In the genomic region with DNA sequence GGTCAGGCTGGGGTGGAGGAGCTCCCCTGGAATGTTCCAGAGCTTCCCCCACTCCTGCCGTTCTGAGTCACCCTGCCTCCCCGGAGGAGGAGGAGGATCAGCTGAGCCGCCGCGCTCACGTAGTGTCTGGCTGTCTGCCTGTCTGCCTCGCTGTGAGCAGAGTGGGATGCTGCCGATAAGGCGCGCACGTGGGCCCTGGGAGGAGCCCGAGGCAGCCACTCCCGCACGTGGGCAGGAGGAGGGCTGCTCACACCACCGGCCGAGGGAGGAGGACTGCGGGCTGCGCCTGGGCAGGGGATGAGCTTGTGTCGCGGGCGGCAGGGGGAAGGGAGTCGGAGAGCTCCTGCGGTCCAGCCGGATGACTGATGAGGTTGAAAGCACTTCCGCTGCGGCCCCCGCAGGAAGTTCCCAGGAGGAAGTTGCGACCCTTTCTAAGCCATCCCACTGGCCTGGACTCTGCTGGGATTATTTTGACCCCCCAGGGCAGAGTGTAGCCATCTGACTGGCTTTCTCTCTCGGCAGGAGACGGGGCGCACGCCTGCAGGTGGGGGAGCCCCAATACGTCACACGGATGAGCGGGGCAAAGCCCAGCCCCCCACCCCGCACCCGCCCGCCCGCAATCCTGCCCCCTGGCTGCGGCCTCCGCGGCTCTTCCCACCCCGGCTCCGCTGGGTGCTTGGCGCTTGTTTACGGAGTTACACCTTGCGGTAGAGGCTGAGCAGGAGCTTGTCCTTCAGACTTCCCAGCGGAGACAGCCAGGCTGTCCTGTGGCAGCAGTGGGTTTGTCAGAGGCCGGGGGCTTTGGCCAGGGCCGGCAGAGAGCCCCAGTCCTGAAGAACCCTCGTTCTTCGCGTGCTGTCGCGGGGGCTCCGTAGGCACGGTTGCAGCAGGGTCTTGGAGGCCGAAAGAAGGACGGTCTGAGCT, we compare ENCODE assay signal across 8 cellular contexts. TPM values are rescaled to one million over a fixed set of nuclear protein-coding genes. Genes with fewer than 3 reads are reported as not detected.
DNase-seq lines count a peak whose midpoint lies in the region; ATAC-seq and TF ChIP-seq lines count a peak whose summit lies in the region.

No MANE protein-coding gene starts in this region.

- 0 to 2% methylated on average over 10 to 57 of the region's 59 CpGs for WGBS in testis, 2 donors

- intact Hi-C loops in Right ventricle myocardium inferior (cut with DNase I) (loop anchor here (5.0 kb wide), 1 partner anchor 49 kb away; the partner anchor contains the start of gene CSTB), testis (cut with DNase I; ENCODE audit: low total_unique reads) (no loop called here)

- H3K9me3 ChIP-seq in Loucy (ENCODE audit: insufficient read depth, low read depth, low read length), result no peaks in the 10 kb centered on the region
- H3K9me3 ChIP-seq in testis, result no peaks in the 10 kb centered on the region

- TF ChIP-seq POLR2A in testis (IDR thresholded peaks at IDR 0.05), result no peak

- H3K79me2 ChIP-seq in GM23338 (replicated peaks; ENCODE audit: insufficient read depth) (peaks cover 60% of the 10 kb centered on the region), Loucy (ENCODE audit: insufficient read depth, low read length) (peaks cover 60% of the 10 kb centered on the region)

- peaks cover 32% of the 10 kb centered on the region for H3K4me1 Mint-ChIP-seq in GM23338
- H3K4me1 Mint-ChIP-seq in activated naive CD8-positive, alpha-beta T cell treated with anti-CD3 and anti-CD28 coated beads, Interleukin-2, amount 50 U/mL, for 24 hours, result peaks cover 63% of the 10 kb centered on the region
- peaks cover 48% of the 10 kb centered on the region for H3K4me1 Mint-ChIP-seq in osteocyte (ENCODE audit: unreplicated experiment)

- H2AFZ ChIP-seq in GM23338, result peak overlapping the region; percentile 90
- H2AFZ ChIP-seq in Loucy (ENCODE audit: low read length), result 0 out of 2 replicates have a peak overlapping the region, but pooled peaks have one; percentile 11

- H3K9me2 ChIP-seq in GM23338 (ENCODE audit: insufficient read depth), result no peaks in the 10 kb centered on the region
- H3K9me2 ChIP-seq in Loucy (replicated peaks; ENCODE audit: low read depth, low read length), result no peaks in the 10 kb centered on the region

- peaks cover 7% of the 10 kb centered on the region; the same call in 2 of the 3 replicates for H3K36me3 Mint-ChIP-seq in GM23338 (ENCODE audit: low read depth)
- H3K36me3 Mint-ChIP-seq in activated naive CD8-positive, alpha-beta T cell treated with anti-CD3 and anti-CD28 coated beads, Interleukin-2, amount 50 U/mL, for 24 hours (ENCODE audit: low read depth), result peaks cover 15% of the 10 kb centered on the region
- H3K36me3 Mint-ChIP-seq in osteocyte (ENCODE audit: unreplicated experiment), result peaks cover 3% of the 10 kb centered on the region

- peaks cover 7% of the 10 kb centered on the region; the same call in 1 of the 2 replicates for H3K4me1 ChIP-seq in GM23338 (ENCODE audit: insufficient read depth)
- H3K4me1 ChIP-seq in Loucy (ENCODE audit: insufficient read depth, low read length, poor library complexity, severe bottlenecking), result peaks cover 24% of the 10 kb centered on the region
- peaks cover 61% of the 10 kb centered on the region for H3K4me1 ChIP-seq in testis

- peak overlapping the region; percentile 94 for H3K27ac Mint-ChIP-seq in GM23338
- peak overlapping the region; percentile 85 for H3K27ac Mint-ChIP-seq in activated naive CD8-positive, alpha-beta T cell treated with anti-CD3 and anti-CD28 coated beads, Interleukin-2, amount 50 U/mL, for 24 hours
- peak overlapping the region; percentile 95 for H3K27ac Mint-ChIP-seq in osteocyte (ENCODE audit: unreplicated experiment)

- peak; percentile 82 for ATAC-seq in GM23338
- ATAC-seq in activated naive CD8-positive, alpha-beta T cell treated with anti-CD3 and anti-CD28 coated beads, Interleukin-2, amount 50 U/mL, for 24 hours, result peak; percentile 90
- peak; percentile 90 for ATAC-seq in Right ventricle myocardium inferior

- DNase-seq in ELF-1 (ENCODE audit: low read depth, low spot score) (peak; percentile 92), GM23338 (ENCODE audit: low spot score) (peak; percentile 94), SW 1271 (lab: John Stamatoyannopoulos, UW) (peak; percentile 75 to 77), Right ventricle myocardium inferior (ENCODE audit: missing footprints) (peak; percentile 96), osteocyte (ENCODE audit: extremely low spot score, unreplicated experiment) (peak; percentile 96), testis (peak; percentile 98)
- DNase-seq in activated naive CD8-positive, alpha-beta T cell treated with anti-CD3 and anti-CD28 coated beads, Interleukin-2, amount 50 U/mL, for 24 hours, result peak; percentile 90

- H3K36me3 ChIP-seq in GM23338 (ENCODE audit: insufficient read depth), result no peaks in the 10 kb centered on the region
- H3K36me3 ChIP-seq in Loucy (ENCODE audit: insufficient read depth, low read length), result no peaks in the 10 kb centered on the region; the same call in 1 of the 2 replicates
- no peaks in the 10 kb centered on the region for H3K36me3 ChIP-seq in testis (ENCODE audit: low read depth, missing control alignments)

- H3K9me3 Mint-ChIP-seq in GM23338 (no peaks in the 10 kb centered on the region), osteocyte (ENCODE audit: unreplicated experiment) (no peaks in the 10 kb centered on the region)
- H3K9me3 Mint-ChIP-seq in activated naive CD8-positive, alpha-beta T cell treated with anti-CD3 and anti-CD28 coated beads, Interleukin-2, amount 50 U/mL, for 24 hours, result no peaks in the 10 kb centered on the region

- H3K4me3 ChIP-seq in GM23338 (peak overlapping the region; percentile 88), Loucy (ENCODE audit: low read length, poor library complexity, severe bottlenecking) (peak overlapping the region; percentile 57), testis (peak overlapping the region; percentile 45 to 68)

- H3K27me3 ChIP-seq in GM23338 (ENCODE audit: insufficient read depth) (no peaks in the 10 kb centered on the region), Loucy (ENCODE audit: insufficient read depth, low read length, poor library complexity, severe bottlenecking) (no peaks in the 10 kb centered on the region), testis (no peaks in the 10 kb centered on the region)

- H4K20me1 ChIP-seq in GM23338 (replicated peaks; ENCODE audit: insufficient read depth) (peaks cover 8% of the 10 kb centered on the region), Loucy (ENCODE audit: insufficient read depth, low read length, poor library complexity, severe bottlenecking) (peaks cover 15% of the 10 kb centered on the region)

- peak; percentile 26 to 36; a peak in 3 of 4 replicates for TF ChIP-seq CTCF in GM23338 (conservative IDR thresholded peaks at IDR 0.05; ENCODE audit: low read depth in 2 of 2)
- TF ChIP-seq CTCF in Loucy (conservative IDR thresholded peaks at IDR 0.05; ENCODE audit: low read length), result no peak
- peak; percentile 63 for TF ChIP-seq CTCF in osteocyte (IDR thresholded peaks at IDR 0.05)
- peak in 2 of 3 experiments; percentile 22 to 53 for TF ChIP-seq CTCF in testis (IDR thresholded peaks at IDR 0.05)

- peak overlapping the region; percentile 95 for H3K4me2 ChIP-seq in GM23338
- peak overlapping the region; percentile 78 for H3K4me2 ChIP-seq in Loucy (ENCODE audit: low read depth, low read length, poor library complexity, severe bottlenecking)

- H3F3A ChIP-seq in GM23338 (replicated peaks; ENCODE audit: low read depth), result peaks cover 14% of the 10 kb centered on the region; the same call in 1 of the 2 replicates
- H3F3A ChIP-seq in Loucy (ENCODE audit: low read depth), result peaks cover 5% of the 10 kb centered on the region; the same call in 1 of the 2 replicates

- H3K27me3 Mint-ChIP-seq in GM23338 (ENCODE audit: insufficient read depth, low read depth, poor library complexity) (peaks cover 21% of the 10 kb centered on the region), osteocyte (ENCODE audit: unreplicated experiment) (no peaks in the 10 kb centered on the region)
- H3K27me3 Mint-ChIP-seq in activated naive CD8-positive, alpha-beta T cell treated with anti-CD3 and anti-CD28 coated beads, Interleukin-2, amount 50 U/mL, for 24 hours, result no peaks in the 10 kb centered on the region

- H3K27ac ChIP-seq in GM23338 (ENCODE audit: low read depth), result peak overlapping the region; percentile 96
- peak overlapping the region; percentile 93 for H3K27ac ChIP-seq in testis

- H3K4me3 Mint-ChIP-seq in GM23338 (peak overlapping the region; percentile 89), osteocyte (ENCODE audit: unreplicated experiment) (peak overlapping the region; percentile 80)
- H3K4me3 Mint-ChIP-seq in activated naive CD8-positive, alpha-beta T cell treated with anti-CD3 and anti-CD28 coated beads, Interleukin-2, amount 50 U/mL, for 24 hours, result peak overlapping the region; percentile 83

- peak overlapping the region; percentile 60 for H3K9ac ChIP-seq in Loucy (ENCODE audit: low read depth, low read length, poor library complexity, severe bottlenecking)

TF ChIP-seq in GM23338, 12 proteins besides CTCF, POLR2A, EP300 and RAD21 (continues in another document):
- TF ChIP-seq EZH2phosphoT487 (IDR thresholded peaks at IDR 0.05; ENCODE audit: unreplicated experiment) (no peak), ZNF331 (CRISPR knock-in tag; IDR thresholded peaks at IDR 0.05; ENCODE audit: low read depth) (no peak), POLR2AphosphoS5 (IDR thresholded peaks at IDR 0.05; ENCODE audit: low read depth) (peak; percentile 79)

RNA-seq across cellular contexts. Expression of gene PDXK, which starts 9.8 kb away (rescaled TPM):
- 56.7 and 66.3 TPM in 2 replicates for total RNA-seq in GM23338 (2014; rRNA removed; shearing (Covaris generic))
- polyA plus RNA-seq in GM23338 (2016; fragmentation: Nextera tagmentation; extraction: Ambion mirVana) (48.6 and 53.2 TPM in 2 replicates), testis (ENCODE audit: insufficient read depth, low read depth, low replicate concordance) (871 TPM)
- total RNA-seq in Right ventricle myocardium inferior (105 TPM), osteocyte (96.7 and 106 TPM in 2 replicates), testis (100 to 1,000 TPM; 277 to 327 TPM)

RNA-seq across cellular contexts. Expression of gene CSTB, which starts 47.4 kb away (rescaled TPM):
- total RNA-seq in GM23338 (2014; rRNA removed; shearing (Covaris generic)), result 10.0 and 10.1 TPM in 2 replicates
- polyA plus RNA-seq in GM23338 (2016; fragmentation: Nextera tagmentation; extraction: Ambion mirVana) (142 and 147 TPM in 2 replicates), testis (ENCODE audit: insufficient read depth, low read depth, low replicate concordance) (49.5 TPM)
- total RNA-seq in Right ventricle myocardium inferior (44.1 TPM), osteocyte (59.1 and 65.3 TPM in 2 replicates), testis (10 to 100 TPM; 23.9 to 31.0 TPM)

Comparison
In these comparisons a context has a peak if more than half of its experiments do, and no peak if none do; other contexts are left out.
1. Peak in every context shown above with its lines: DNase-seq, ATAC-seq, H3K4me3 ChIP-seq and H3K27ac ChIP-seq.